Comparison of ENCODE assay signal across 1 cellular context in genomic region chr11:74683941-74684481, GRCh38.
TF ChIP-seq lines count a peak whose summit lies in the region.

No MANE protein-coding gene starts in this region.

TF ChIP-seq in A549, 52 proteins besides CTCF, POLR2A, EP300 and RAD21 (continued from another document):
- TF ChIP-seq, protein P1, sequence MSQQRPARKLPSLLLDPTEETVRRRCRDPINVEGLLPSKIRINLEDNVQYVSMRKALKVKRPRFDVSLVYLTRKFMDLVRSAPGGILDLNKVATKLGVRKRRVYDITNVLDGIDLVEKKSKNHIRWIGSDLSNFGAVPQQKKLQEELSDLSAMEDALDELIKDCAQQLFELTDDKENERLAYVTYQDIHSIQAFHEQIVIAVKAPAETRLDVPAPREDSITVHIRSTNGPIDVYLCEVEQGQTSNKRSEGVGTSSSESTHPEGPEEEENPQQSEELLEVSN (IDR thresholded peaks at IDR 0.05; ENCODE audit: borderline replicate concordance, low read depth): no peak
- TF ChIP-seq ZFP36 (IDR thresholded peaks at IDR 0.05; ENCODE audit: borderline replicate concordance, partially characterized antibody): no peak
- no peak for TF ChIP-seq JUN (IDR thresholded peaks at IDR 0.05)
- TF ChIP-seq PHF8 (IDR thresholded peaks at IDR 0.05; ENCODE audit: borderline replicate concordance, low read depth): no peak
- TF ChIP-seq MAZ (IDR thresholded peaks at IDR 0.05; ENCODE audit: borderline replicate concordance, low read depth, low read length): no peak
- TF ChIP-seq EHMT2 (IDR thresholded peaks at IDR 0.05; ENCODE audit: low read depth): no peak
